17 cellular contexts compared by ENCODE assay signal in the genomic region with DNA sequence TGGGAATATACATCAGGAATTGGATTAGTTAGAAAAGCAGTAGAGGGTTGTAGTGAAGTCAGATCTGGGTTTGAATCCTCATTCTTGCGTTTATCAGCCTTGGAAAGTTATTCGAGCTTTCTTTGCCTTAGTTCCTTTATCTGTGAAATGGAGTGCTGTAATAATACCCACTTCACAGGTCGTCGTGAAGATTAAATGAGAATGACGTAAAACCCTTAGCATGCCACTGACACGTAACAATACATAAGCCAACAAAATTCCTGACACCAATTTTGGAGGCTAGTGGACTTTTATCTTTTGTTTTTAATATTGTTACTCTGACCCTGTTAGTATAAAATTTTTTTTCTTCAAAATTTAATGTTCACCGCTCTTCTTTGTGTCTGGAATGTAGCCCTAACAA.
"Had no signal": no experiment of that assay in that cellular context is flagged by ENCODE, and none has a peak within 500 bp of the region (broad histone marks: within the 10 kb centered on the region; RNA-seq: fewer than 3 reads in every experiment).

No MANE protein-coding gene starts in this region.

- H3K9me3 ChIP-seq: gastrocnemius medialis, spleen, upper lobe of left lung had no signal

- H3K27ac Mint-ChIP-seq: activated CD8-positive, alpha-beta memory T cell treated with anti-CD3 and anti-CD28 coated beads, Interleukin-2, amount 10 ng/mL, durations not matched to agents 7 days and 5 days; activated naive CD8-positive, alpha-beta T cell treated with anti-CD3 and anti-CD28 coated beads for 36 hours; T-helper 2 cell treated with Interferon-gamma antibody and Interleukin-4, amounts not matched to agents 5 μg/mL and 100 μg/mL, for 36 hours had no signal

- H3K27me3 Mint-ChIP-seq: activated CD8-positive, alpha-beta memory T cell treated with anti-CD3 and anti-CD28 coated beads, Interleukin-2, amount 10 ng/mL, durations not matched to agents 7 days and 5 days; activated naive CD8-positive, alpha-beta T cell treated with anti-CD3 and anti-CD28 coated beads for 36 hours; naive B cell had no signal

- H3K4me3 Mint-ChIP-seq: activated CD8-positive, alpha-beta memory T cell treated with anti-CD3 and anti-CD28 coated beads, Interleukin-2, amount 10 ng/mL, durations not matched to agents 7 days and 5 days; activated naive CD8-positive, alpha-beta T cell treated with anti-CD3 and anti-CD28 coated beads for 36 hours; T-helper 2 cell treated with Interferon-gamma antibody and Interleukin-4, amounts not matched to agents 5 μg/mL and 100 μg/mL, for 36 hours had no signal

- H3K4me3 ChIP-seq: gastrocnemius medialis, spleen, upper lobe of left lung had no signal

- ATAC-seq: activated CD4-positive, CD25-positive, alpha-beta regulatory T cell treated with anti-CD3 and anti-CD28 coated beads, Interleukin-2, amount 50 U/mL, for 24 hours; activated CD8-positive, alpha-beta memory T cell treated with anti-CD3 and anti-CD28 coated beads, Interleukin-2, amount 10 ng/mL, durations not matched to agents 7 days and 5 days; gastrocnemius medialis; left ventricle myocardium superior; right cardiac atrium had no signal

- H3K9me3 Mint-ChIP-seq: activated naive CD8-positive, alpha-beta T cell treated with anti-CD3 and anti-CD28 coated beads for 36 hours; naive B cell; T-helper 2 cell treated with Interferon-gamma antibody and Interleukin-4, amounts not matched to agents 5 μg/mL and 100 μg/mL, for 36 hours had no signal

- DNase-seq: activated CD4-positive, alpha-beta T cell treated with anti-CD3 and anti-CD28 coated beads, Interleukin-2, amount 50 U/mL, for 48 hours; activated CD8-positive, alpha-beta memory T cell treated with anti-CD3 and anti-CD28 coated beads, Interleukin-2, amount 10 ng/mL, durations not matched to agents 7 days and 5 days; activated gamma-delta T cell treated with Interleukin-2 at 50 U/mL for 16 hours; activated naive CD8-positive, alpha-beta T cell treated with anti-CD3 and anti-CD28 coated beads for 36 hours; activated T-cell treated with anti-CD3 and anti-CD28 coated beads, Interleukin-2, amount 50 U/mL, for 48 hours; gastrocnemius medialis; kidney; left ventricle myocardium superior; midbrain; naive B cell; right cardiac atrium; spleen; stimulated activated naive CD4-positive, alpha-beta T cell treated with Interleukin-2 at 50 U/mL for 16 hours; SW 1271; upper lobe of left lung had no signal

- H3K27ac ChIP-seq: spleen, upper lobe of left lung had no signal

- H3K27me3 ChIP-seq: gastrocnemius medialis, spleen, upper lobe of left lung had no signal
